ENCODE assay signal across 18 cellular contexts in the genomic region with DNA sequence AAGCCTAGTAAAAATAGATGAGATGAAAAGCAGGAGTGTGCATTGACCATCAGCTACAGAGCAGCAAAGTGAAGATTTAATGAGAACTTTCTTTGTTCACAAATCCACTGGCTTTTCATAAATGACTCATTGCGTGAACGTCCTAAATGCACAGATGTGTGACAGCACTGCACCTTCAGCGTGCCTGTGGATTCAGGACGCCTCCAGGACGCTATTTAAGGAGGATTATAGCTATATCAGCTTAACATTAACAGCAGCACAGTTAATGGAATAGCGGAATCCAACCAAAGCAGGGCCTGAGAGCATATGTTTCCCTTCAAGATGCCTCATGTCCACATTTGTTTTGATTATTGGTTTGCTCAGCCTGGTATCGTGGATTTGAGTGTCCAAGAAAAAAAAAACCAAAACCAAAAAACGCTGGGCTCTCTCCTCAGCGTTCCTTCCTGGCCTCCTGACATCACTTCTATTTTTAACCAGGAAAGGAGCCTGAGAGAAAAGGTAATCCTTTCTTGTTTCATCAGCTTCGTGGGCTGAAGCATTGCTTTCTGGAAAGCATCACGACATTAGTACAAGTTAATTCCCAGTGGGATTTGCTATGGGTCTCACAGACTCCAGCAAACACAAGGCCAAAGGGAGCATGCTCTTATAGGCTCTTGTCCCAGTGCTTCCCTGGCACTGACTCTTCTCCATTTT.
DNase-seq lines count a peak whose midpoint lies in the region; ATAC-seq and TF ChIP-seq lines count a peak whose summit lies in the region.
"Had no signal": no experiment of that assay in that cellular context is flagged by ENCODE, and none has a peak within 500 bp of the region (broad histone marks: within the 10 kb centered on the region; RNA-seq: fewer than 3 reads in every experiment).

No MANE protein-coding gene starts in this region.

- H3K4me1 ChIP-seq in hepatocyte (ENCODE audit: insufficient read depth) (peaks cover 1% of the 10 kb centered on the region), rectal smooth muscle tissue (ENCODE audit: control insufficient read depth, insufficient read depth, low read length) (peaks cover 30% of the 10 kb centered on the region)
- H3K4me1 ChIP-seq: BE2C had no signal

- no peaks in the 10 kb centered on the region for H3K9me2 ChIP-seq in hepatocyte (replicated peaks; ENCODE audit: insufficient read depth)

- H4K20me1 ChIP-seq in hepatocyte (ENCODE audit: insufficient read depth, poor library complexity, severe bottlenecking): no peaks in the 10 kb centered on the region

- no peaks in the 10 kb centered on the region for H3K36me3 ChIP-seq in hepatocyte (replicated peaks; ENCODE audit: insufficient read depth, low read depth)
- H3K36me3 ChIP-seq in rectal smooth muscle tissue (ENCODE audit: control insufficient read depth, insufficient read depth, low read length): no peaks in the 10 kb centered on the region
- H3K36me3 ChIP-seq: BE2C had no signal

- H2AFZ ChIP-seq in hepatocyte: no peak overlapping the region
- H2AFZ ChIP-seq: GM23248, PC-9 had no signal

- intact Hi-C loops in left ventricle myocardium superior (cut with micrococcal nuclease) (no loop called here), cardiac septum (cut with DNase I) (no loop called here)

- no peaks in the 10 kb centered on the region for H3K79me2 ChIP-seq in hepatocyte

- H3K27ac ChIP-seq in hepatocyte (peak overlapping the region; percentile 32), rectal smooth muscle tissue (ENCODE audit: low read depth, low read length) (peak overlapping the region; percentile 84)
- H3K27ac ChIP-seq: GM23248, PC-9 had no signal

- H3K27me3 ChIP-seq in hepatocyte (no peaks in the 10 kb centered on the region), rectal smooth muscle tissue (ENCODE audit: control insufficient read depth, insufficient read depth, low read length) (no peaks in the 10 kb centered on the region)
- H3K27me3 ChIP-seq: BE2C had no signal

- ATAC-seq in left ventricle myocardium superior: peak; percentile 19
- no peak for ATAC-seq in HG03354 (IDR thresholded peaks at IDR 0.05; ENCODE audit: poor library complexity, severe bottlenecking, unreplicated experiment)
- ATAC-seq: GM12878, HCT116 had no signal

- H3K4me3 ChIP-seq in hepatocyte: no peak overlapping the region
- no peak overlapping the region for H3K4me3 ChIP-seq in rectal smooth muscle tissue (ENCODE audit: low read length)
- H3K4me3 ChIP-seq: GM12878, GM23248, PC-9 had no signal

- H3K9ac ChIP-seq in rectal smooth muscle tissue (ENCODE audit: low read length): no peak overlapping the region
- H3K9ac ChIP-seq: GM23248 had no signal

- WGBS in hepatocyte (ENCODE audit: low lambda C conversion rate, missing lambda C conversion rate): 38% methylated on average over 11 of the region's 11 CpGs

- no peak for TF ChIP-seq CTCF in hepatocyte (IDR thresholded peaks at IDR 0.05; ENCODE audit: poor library complexity)

- H3K4me2 ChIP-seq in hepatocyte: no peak overlapping the region
- H3K4me2 ChIP-seq: PC-9 had no signal

- no peaks in the 10 kb centered on the region for H3K9me3 ChIP-seq in hepatocyte (ENCODE audit: low read depth)
- H3K9me3 ChIP-seq: BE2C had no signal

- no peak for DNase-seq in left ventricle myocardium superior
- DNase-seq in cardiac septum (ENCODE audit: low spot score): no peak
- peak; percentile 25 for DNase-seq in hepatocyte (ENCODE audit: low spot score)
- DNase-seq in activated T-cell treated with anti-CD3 and anti-CD28 coated beads, Interleukin-2, amount 50 U/mL, for 48 hours: no peak
- DNase-seq in T1000 (lab: John Stamatoyannopoulos, UW): no peak
- DNase-seq in T-helper 1 cell: no peak
- DNase-seq: 8988T; BE2C; CD4-positive, alpha-beta memory T cell; DMS79 treated with DMSO at 0.1 percent for 48 hours; GM23248; NCI-H187; NCI-H748 treated with DMSO at 0.1 percent for 48 hours; PC-9 had no signal
